19 cellular contexts compared by ENCODE assay signal in the genomic region with DNA sequence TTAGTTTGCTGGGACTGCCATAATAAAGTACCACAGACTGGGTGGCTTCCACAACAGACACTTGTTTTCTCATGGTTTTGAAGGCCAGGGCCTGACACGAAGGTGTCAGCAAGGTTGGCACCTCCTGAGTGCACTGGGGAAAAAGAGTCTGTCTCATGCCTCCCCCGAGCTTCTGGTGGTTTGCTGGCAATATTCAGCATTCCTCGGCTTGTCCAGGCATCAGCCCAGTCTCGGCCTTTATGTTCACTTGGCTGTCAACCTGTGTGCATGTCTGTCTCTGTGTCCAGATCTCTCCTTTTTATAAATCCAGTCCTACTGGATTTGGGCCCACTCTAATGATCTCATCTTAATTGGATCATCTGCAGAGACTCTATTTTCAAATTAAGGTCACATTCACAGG.
"Had no signal": no experiment of that assay in that cellular context is flagged by ENCODE, and none has a peak within 500 bp of the region (broad histone marks: within the 10 kb centered on the region; RNA-seq: fewer than 3 reads in every experiment).

No MANE protein-coding gene starts in this region.

- H3K9me3 ChIP-seq: ovary, tibial nerve had no signal

- H3K4me3 Mint-ChIP-seq: activated CD8-positive, alpha-beta memory T cell treated with anti-CD3 and anti-CD28 coated beads, Interleukin-2, amount 10 ng/mL, durations not matched to agents 7 days and 5 days; activated T-cell treated with anti-CD3 and anti-CD28 coated beads, Interleukin-2, amount 50 U/mL, for 24 hours; dendritic cell treated with granulocyte-macrophage colony-stimulating factor and Interleukin-4, amounts not matched to agents 40 ng/mL and 50 ng/mL, for 4 days; effector memory CD8-positive, alpha-beta T cell; naive B cell; neural progenitor cell; stimulated activated memory B cell treated with anti-CD40 and anti-IgM and Interleukin-4, amounts not matched to agents 10 μg/mL and 1 μg/mL and 100 μg/mL, for 72 hours; T-cell had no signal

- H3K36me3 ChIP-seq: neural progenitor cell, ovary had no signal

- DNase-seq: activated CD4-positive, alpha-beta T cell treated with anti-CD3 and anti-CD28 coated beads for 1 hour; activated CD4-positive, alpha-beta T cell treated with anti-CD3 and anti-CD28 coated beads, Interleukin-2, amount 50 U/mL, for 4 hours; activated CD8-positive, alpha-beta memory T cell treated with anti-CD3 and anti-CD28 coated beads, Interleukin-2, amount 10 ng/mL, durations not matched to agents 7 days and 5 days; activated naive CD4-positive, alpha-beta T cell treated with anti-CD3 and anti-CD28 coated beads, Interleukin-2, amount 50 U/mL, for 16 hours; activated T-cell treated with anti-CD3 and anti-CD28 coated beads, Interleukin-2, amount 50 U/mL, for 24 hours; effector memory CD8-positive, alpha-beta T cell; left colon; naive B cell; ovary; stimulated activated CD4-positive, alpha-beta T cell treated with anti-CD3 and anti-CD28 coated beads, Interleukin-12 subunit alpha, Interleukin-12 subunit beta, amount 100 ng/mL, for 4 hours; stimulated activated CD4-positive, alpha-beta T cell treated with anti-CD3 and anti-CD28 coated beads, Interleukin-2, amount 100 ng/mL, for 24 hours; T-cell; T-helper 9 cell had no signal

- H3K4me1 ChIP-seq: neural progenitor cell, tibial nerve had no signal

- H3K4me3 ChIP-seq: lung, neural progenitor cell, ovary, SK-N-MC, tibial nerve had no signal

- H3K27ac Mint-ChIP-seq: activated CD8-positive, alpha-beta memory T cell treated with anti-CD3 and anti-CD28 coated beads, Interleukin-2, amount 10 ng/mL, durations not matched to agents 7 days and 5 days; activated T-cell treated with anti-CD3 and anti-CD28 coated beads, Interleukin-2, amount 50 U/mL, for 24 hours; dendritic cell treated with granulocyte-macrophage colony-stimulating factor and Interleukin-4, amounts not matched to agents 40 ng/mL and 50 ng/mL, for 4 days; neural progenitor cell; stimulated activated memory B cell treated with anti-CD40 and anti-IgM and Interleukin-4, amounts not matched to agents 10 μg/mL and 1 μg/mL and 100 μg/mL, for 72 hours; T-cell had no signal

- H3K27ac ChIP-seq: neural progenitor cell, ovary, SK-N-MC, tibial nerve had no signal

- H3K9me3 Mint-ChIP-seq: activated T-cell treated with anti-CD3 and anti-CD28 coated beads, Interleukin-2, amount 50 U/mL, for 24 hours; dendritic cell treated with granulocyte-macrophage colony-stimulating factor and Interleukin-4, amounts not matched to agents 40 ng/mL and 50 ng/mL, for 4 days; effector memory CD8-positive, alpha-beta T cell; naive B cell; neural progenitor cell; stimulated activated memory B cell treated with anti-CD40 and anti-IgM and Interleukin-4, amounts not matched to agents 10 μg/mL and 1 μg/mL and 100 μg/mL, for 72 hours; T-cell had no signal

- H3K27me3 Mint-ChIP-seq: activated CD8-positive, alpha-beta memory T cell treated with anti-CD3 and anti-CD28 coated beads, Interleukin-2, amount 10 ng/mL, durations not matched to agents 7 days and 5 days; activated T-cell treated with anti-CD3 and anti-CD28 coated beads, Interleukin-2, amount 50 U/mL, for 24 hours; dendritic cell treated with granulocyte-macrophage colony-stimulating factor and Interleukin-4, amounts not matched to agents 40 ng/mL and 50 ng/mL, for 4 days; effector memory CD8-positive, alpha-beta T cell; naive B cell; stimulated activated memory B cell treated with anti-CD40 and anti-IgM and Interleukin-4, amounts not matched to agents 10 μg/mL and 1 μg/mL and 100 μg/mL, for 72 hours; T-cell had no signal

- H3K27me3 ChIP-seq: neural progenitor cell, ovary, tibial nerve had no signal
